18 cellular contexts compared by ENCODE assay signal in the genomic region with DNA sequence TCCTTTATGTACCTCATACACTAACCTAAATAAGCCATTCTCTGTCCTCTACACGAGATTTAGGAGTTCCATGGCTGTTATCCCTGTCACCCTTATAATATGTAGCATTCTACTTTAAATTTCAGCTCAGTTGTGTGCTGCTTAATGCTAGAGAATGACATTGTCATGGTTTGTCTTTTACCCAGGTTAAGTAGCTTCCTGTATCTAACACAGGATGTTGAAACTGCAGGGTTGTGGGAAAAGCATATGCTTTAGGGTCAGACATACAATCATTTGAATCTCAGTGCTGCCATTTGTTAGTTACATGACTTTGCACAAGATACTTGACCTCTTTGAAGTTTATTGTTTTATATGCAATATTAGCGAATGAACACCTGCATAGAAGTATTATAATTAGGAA.
DNase-seq lines count a peak whose midpoint lies in the region; ATAC-seq and TF ChIP-seq lines count a peak whose summit lies in the region.
"Had no signal": no experiment of that assay in that cellular context is flagged by ENCODE, and none has a peak within 500 bp of the region (broad histone marks: within the 10 kb centered on the region; RNA-seq: fewer than 3 reads in every experiment).

No MANE protein-coding gene starts in this region.

- H3K27ac Mint-ChIP-seq in activated naive CD4-positive, alpha-beta T cell treated with anti-CD3 and anti-CD28 coated beads, Interleukin-2, amount 50 U/mL, for 24 hours, result peak overlapping the region; percentile 91
- peak overlapping the region in 1 of 2 donors; percentile 73 for H3K27ac Mint-ChIP-seq in activated naive CD4-positive, alpha-beta T cell treated with anti-CD3 and anti-CD28 coated beads, Interleukin-2, amount 50 U/mL, for 72 hours
- H3K27ac Mint-ChIP-seq in activated naive CD8-positive, alpha-beta T cell, result peak overlapping the region; percentile 91

- peak overlapping the region; percentile 55 for H2AFZ ChIP-seq in Loucy (ENCODE audit: low read length)

- no peaks in the 10 kb centered on the region for H3K9me2 ChIP-seq in Loucy (replicated peaks; ENCODE audit: low read depth, low read length)

- H3K79me2 ChIP-seq in Loucy (ENCODE audit: insufficient read depth, low read length), result no peaks in the 10 kb centered on the region

- no peaks in the 10 kb centered on the region for H4K20me1 ChIP-seq in Loucy (ENCODE audit: insufficient read depth, low read length, poor library complexity, severe bottlenecking)

- no peak for DNase-seq in activated naive CD4-positive, alpha-beta T cell treated with anti-CD3 and anti-CD28 coated beads, Interleukin-2, amount 50 U/mL, for 72 hours (ENCODE audit: low spot score in 2 of 2)
- DNase-seq in GM03348 (ENCODE audit: low spot score) (no peak), left colon (no peak)
- DNase-seq: anterior cingulate cortex, erythroblast, heart left ventricle, kidney glomerular epithelial cell, NCI-H1048, NCI-H446 treated with DMSO at 0.1 percent for 48 hours, psoas muscle had no signal

- H3F3A ChIP-seq in Loucy (ENCODE audit: low read depth), result no peaks in the 10 kb centered on the region

- peaks cover 15% of the 10 kb centered on the region for H3K4me1 ChIP-seq in Loucy (ENCODE audit: insufficient read depth, low read length, poor library complexity, severe bottlenecking)
- H3K4me1 ChIP-seq: psoas muscle, suprapubic skin had no signal

- H3K9me3 ChIP-seq in Loucy (ENCODE audit: insufficient read depth, low read depth, low read length), result no peaks in the 10 kb centered on the region
- H3K9me3 ChIP-seq: heart left ventricle, psoas muscle, suprapubic skin had no signal

- no peak for TF ChIP-seq CTCF in Loucy (conservative IDR thresholded peaks at IDR 0.05; ENCODE audit: low read length)

- H3K27me3 Mint-ChIP-seq in activated naive CD4-positive, alpha-beta T cell treated with anti-CD3 and anti-CD28 coated beads, Interleukin-2, amount 50 U/mL, for 24 hours, result no peaks in the 10 kb centered on the region
- no peaks in the 10 kb centered on the region for H3K27me3 Mint-ChIP-seq in activated naive CD8-positive, alpha-beta T cell

- H3K36me3 Mint-ChIP-seq in activated naive CD4-positive, alpha-beta T cell treated with anti-CD3 and anti-CD28 coated beads, Interleukin-2, amount 50 U/mL, for 24 hours, result no peaks in the 10 kb centered on the region
- H3K36me3 Mint-ChIP-seq in activated naive CD4-positive, alpha-beta T cell treated with anti-CD3 and anti-CD28 coated beads, Interleukin-2, amount 50 U/mL, for 72 hours, result peaks cover 0 to 5% of the 10 kb centered on the region in 2 donors
- no peaks in the 10 kb centered on the region for H3K36me3 Mint-ChIP-seq in activated naive CD8-positive, alpha-beta T cell

- peaks cover 19% of the 10 kb centered on the region for H3K4me1 Mint-ChIP-seq in activated naive CD4-positive, alpha-beta T cell treated with anti-CD3 and anti-CD28 coated beads, Interleukin-2, amount 50 U/mL, for 24 hours
- H3K4me1 Mint-ChIP-seq in activated naive CD8-positive, alpha-beta T cell (ENCODE audit: low read depth), result peaks cover 28% of the 10 kb centered on the region

- peaks cover 4% of the 10 kb centered on the region for H3K9me3 Mint-ChIP-seq in activated naive CD4-positive, alpha-beta T cell treated with anti-CD3 and anti-CD28 coated beads, Interleukin-2, amount 50 U/mL, for 24 hours
- H3K9me3 Mint-ChIP-seq in activated naive CD4-positive, alpha-beta T cell treated with anti-CD3 and anti-CD28 coated beads, Interleukin-2, amount 50 U/mL, for 72 hours, result peaks cover 13 to 15% of the 10 kb centered on the region in 2 donors
- peaks cover 5% of the 10 kb centered on the region for H3K9me3 Mint-ChIP-seq in activated naive CD8-positive, alpha-beta T cell (ENCODE audit: low read depth)

- no peaks in the 10 kb centered on the region for H3K27me3 ChIP-seq in Loucy (ENCODE audit: insufficient read depth, low read length, poor library complexity, severe bottlenecking)
- H3K27me3 ChIP-seq: suprapubic skin had no signal

- H3K4me2 ChIP-seq in Loucy (ENCODE audit: low read depth, low read length, poor library complexity, severe bottlenecking), result peak overlapping the region; percentile 58

- peak overlapping the region; percentile 73 for H3K4me3 Mint-ChIP-seq in activated naive CD4-positive, alpha-beta T cell treated with anti-CD3 and anti-CD28 coated beads, Interleukin-2, amount 50 U/mL, for 24 hours
- H3K4me3 Mint-ChIP-seq in activated naive CD8-positive, alpha-beta T cell, result peak overlapping the region; percentile 68

- H3K4me3 ChIP-seq in Loucy (ENCODE audit: low read length, poor library complexity, severe bottlenecking), result peak overlapping the region; percentile 41
- H3K4me3 ChIP-seq: coronary artery, heart left ventricle, psoas muscle, SK-N-MC, suprapubic skin had no signal

- no peaks in the 10 kb centered on the region for H3K36me3 ChIP-seq in Loucy (ENCODE audit: insufficient read depth, low read length)
- H3K36me3 ChIP-seq: heart left ventricle, suprapubic skin had no signal

- H3K9ac ChIP-seq in Loucy (ENCODE audit: low read depth, low read length, poor library complexity, severe bottlenecking), result peak overlapping the region; percentile 10

- no peak for ATAC-seq in activated naive CD4-positive, alpha-beta T cell treated with anti-CD3 and anti-CD28 coated beads, Interleukin-2, amount 50 U/mL, for 72 hours
- ATAC-seq in HG02798 (IDR thresholded peaks at IDR 0.05; ENCODE audit: poor library complexity, unreplicated experiment), result no peak
- no peak for ATAC-seq in HG02885 (IDR thresholded peaks at IDR 0.05; ENCODE audit: poor library complexity, unreplicated experiment)
- no peak for ATAC-seq in left colon
- ATAC-seq: heart left ventricle, psoas muscle had no signal

- intact Hi-C loops in left colon (cut with DNase I, micrococcal nuclease), result no loop called here
